ENCODE assay signal across 10 cellular contexts in genomic region chr16:80144191-80144590, GRCh38.
DNase-seq lines count a peak whose midpoint lies in the region; ATAC-seq and TF ChIP-seq lines count a peak whose summit lies in the region.
"Had no signal": no experiment of that assay in that cellular context is flagged by ENCODE, and none has a peak within 500 bp of the region (broad histone marks: within the 10 kb centered on the region; RNA-seq: fewer than 3 reads in every experiment).

No MANE protein-coding gene starts in this region.

- no peak for TF ChIP-seq POLR2A in heart left ventricle (IDR thresholded peaks at IDR 0.05)

- H3K9me3 ChIP-seq in heart left ventricle (peaks cover 0 to 9% (median 0%) of the 10 kb centered on the region in 12 donors), left ventricle myocardium inferior (replicated peaks) (peaks cover 13% of the 10 kb centered on the region), left lung (peaks cover 0 to 11% of the 10 kb centered on the region in 2 donors)

- H3K27me3 ChIP-seq in heart left ventricle, result peaks cover 0 to 4% (median 0%) of the 10 kb centered on the region in 9 donors
- peaks cover 4% of the 10 kb centered on the region for H3K27me3 ChIP-seq in left ventricle myocardium inferior (ENCODE audit: low read depth)
- H3K27me3 ChIP-seq in left lung, result no peaks in the 10 kb centered on the region

- H3K27ac ChIP-seq in heart left ventricle (no peak overlapping the region), left ventricle myocardium inferior (replicated peaks) (no peak overlapping the region), left lung (no peak overlapping the region)

- H3K4me1 ChIP-seq in heart left ventricle (no peaks in the 10 kb centered on the region), left ventricle myocardium inferior (no peaks in the 10 kb centered on the region), left lung (no peaks in the 10 kb centered on the region)

- ATAC-seq in GM18873 (IDR thresholded peaks at IDR 0.05; ENCODE audit: low FRiP score, unreplicated experiment) (peak; percentile 100), GM21786 (IDR thresholded peaks at IDR 0.05; ENCODE audit: unreplicated experiment) (peak; percentile 98), HG03378 (IDR thresholded peaks at IDR 0.05; ENCODE audit: unreplicated experiment) (peak; percentile 99), heart left ventricle (no peak), left lung (no peak)
- ATAC-seq: esophagus mucosa had no signal

- H3K9me3 Mint-ChIP-seq in progenitor cell of endocrine pancreas (ENCODE audit: low read depth), result peaks cover 13% of the 10 kb centered on the region

- peaks cover 3% of the 10 kb centered on the region for H3K4me1 Mint-ChIP-seq in progenitor cell of endocrine pancreas (ENCODE audit: low read depth)
- H3K4me1 Mint-ChIP-seq: activated naive CD4-positive, alpha-beta T cell treated with anti-CD3 and anti-CD28 coated beads, Interleukin-2, amount 10 ng/mL, durations not matched to agents 7 days and 5 days had no signal

- intact Hi-C loops in heart left ventricle (cut with DNase I), result no loop called here
- intact Hi-C loops in left ventricle myocardium inferior (cut with micrococcal nuclease), result no loop called here
- intact Hi-C loops in left lung (cut with DNase I), result no loop called here

- peaks cover 2% of the 10 kb centered on the region for H3K36me3 Mint-ChIP-seq in progenitor cell of endocrine pancreas (ENCODE audit: insufficient read depth)
- H3K36me3 Mint-ChIP-seq: activated naive CD4-positive, alpha-beta T cell treated with anti-CD3 and anti-CD28 coated beads, Interleukin-2, amount 10 ng/mL, durations not matched to agents 7 days and 5 days had no signal

- DNase-seq in kidney tubule cell (ENCODE audit: low spot score) (peak; percentile 21), progenitor cell of endocrine pancreas (ENCODE audit: low spot score, unreplicated experiment) (no peak), heart left ventricle (no peak), left ventricle myocardium inferior (no peak), left lung (no peak)
- DNase-seq: activated naive CD4-positive, alpha-beta T cell treated with anti-CD3 and anti-CD28 coated beads, Interleukin-2, amount 10 ng/mL, durations not matched to agents 7 days and 5 days had no signal

- no peak for TF ChIP-seq CTCF in progenitor cell of endocrine pancreas (IDR thresholded peaks at IDR 0.05; ENCODE audit: unreplicated experiment)
- no peak for TF ChIP-seq CTCF in heart left ventricle (IDR thresholded peaks at IDR 0.05)
- no peak for TF ChIP-seq CTCF in left ventricle myocardium inferior (IDR thresholded peaks at IDR 0.05; ENCODE audit: borderline replicate concordance)
- no peak for TF ChIP-seq CTCF in left lung (IDR thresholded peaks at IDR 0.05)

- H3K36me3 ChIP-seq in heart left ventricle (no peaks in the 10 kb centered on the region), left ventricle myocardium inferior (no peaks in the 10 kb centered on the region), left lung (no peaks in the 10 kb centered on the region)

- no peak overlapping the region for H3K27ac Mint-ChIP-seq in progenitor cell of endocrine pancreas
- H3K27ac Mint-ChIP-seq: activated naive CD4-positive, alpha-beta T cell treated with anti-CD3 and anti-CD28 coated beads, Interleukin-2, amount 10 ng/mL, durations not matched to agents 7 days and 5 days had no signal

- H3K4me3 ChIP-seq in heart left ventricle (no peak overlapping the region), left ventricle myocardium inferior (no peak overlapping the region), left lung (no peak overlapping the region)

- peaks cover 14% of the 10 kb centered on the region for H3K27me3 Mint-ChIP-seq in progenitor cell of endocrine pancreas
- H3K27me3 Mint-ChIP-seq: activated naive CD4-positive, alpha-beta T cell treated with anti-CD3 and anti-CD28 coated beads, Interleukin-2, amount 10 ng/mL, durations not matched to agents 7 days and 5 days had no signal

- no peak overlapping the region for H3K4me3 Mint-ChIP-seq in progenitor cell of endocrine pancreas (ENCODE audit: low read depth)
- H3K4me3 Mint-ChIP-seq: activated naive CD4-positive, alpha-beta T cell treated with anti-CD3 and anti-CD28 coated beads, Interleukin-2, amount 10 ng/mL, durations not matched to agents 7 days and 5 days had no signal

Comparison
In these comparisons a context has a peak if more than half of its experiments do, and no peak if none do; other contexts are left out.
1. ATAC-seq: peak in GM18873 (single experiment), GM21786 (single experiment) and HG03378 (single experiment); none in heart left ventricle (0 of 4) and left lung (single experiment).